In the genomic region with DNA sequence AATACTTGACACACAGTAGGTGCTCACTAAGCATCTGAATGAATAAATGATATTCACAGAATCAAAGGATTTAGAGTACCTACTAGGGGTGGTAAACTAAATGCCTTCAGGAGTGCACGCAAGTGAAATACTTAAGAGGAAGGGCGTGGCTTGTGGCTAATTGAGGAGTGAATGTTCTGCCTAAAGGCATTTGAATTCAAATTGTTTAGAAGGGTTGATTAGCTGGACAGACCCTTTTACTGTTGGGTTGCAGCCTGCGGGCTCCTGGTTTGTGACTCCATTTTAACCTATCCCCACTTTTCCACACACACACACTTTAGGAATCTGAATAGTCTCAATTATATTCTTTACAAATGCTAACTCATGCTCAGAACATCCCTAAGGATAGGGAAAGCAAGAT, we compare ENCODE assay signal across 18 cellular contexts.
"Had no signal": no experiment of that assay in that cellular context is flagged by ENCODE, and none has a peak within 500 bp of the region (broad histone marks: within the 10 kb centered on the region; RNA-seq: fewer than 3 reads in every experiment).

No MANE protein-coding gene starts in this region.

- H3K36me3 ChIP-seq: colonic mucosa, lower lobe of right lung, thoracic aorta had no signal

- H3K27ac ChIP-seq: colonic mucosa, lower lobe of right lung, parathyroid adenoma, thoracic aorta had no signal

- H3K4me3 Mint-ChIP-seq: activated CD8-positive, alpha-beta T cell treated with anti-CD3 and anti-CD28 coated beads for 36 hours; activated naive CD4-positive, alpha-beta T cell treated with anti-CD3 and anti-CD28 coated beads, Interleukin-2, amount 10 ng/mL, durations not matched to agents 7 days and 5 days; activated naive CD8-positive, alpha-beta T cell treated with anti-CD3 and anti-CD28 coated beads, Interleukin-2, amount 50 U/mL, for 24 hours; activated T-cell treated with anti-CD3 and anti-CD28 coated beads, Interleukin-2, amount 50 U/mL, for 4 hours; brain; central memory CD8-positive, alpha-beta T cell; naive thymus-derived CD8-positive, alpha-beta T cell; stimulated activated naive B cell treated with anti-CD40 and anti-IgM and Interleukin-4, amounts not matched to agents 10 μg/mL and 1 μg/mL and 100 μg/mL, for 72 hours had no signal

- H3K4me1 ChIP-seq: colonic mucosa, lower lobe of right lung had no signal

- ATAC-seq: activated CD8-positive, alpha-beta T cell treated with anti-CD3 and anti-CD28 coated beads for 36 hours; activated naive CD8-positive, alpha-beta T cell treated with anti-CD3 and anti-CD28 coated beads, Interleukin-2, amount 50 U/mL, for 24 hours; activated T-cell treated with anti-CD3 and anti-CD28 coated beads, Interleukin-2, amount 50 U/mL, for 4 hours; esophagus mucosa; lower lobe of right lung; naive thymus-derived CD8-positive, alpha-beta T cell; sciatic nerve; stimulated activated naive B cell treated with anti-CD40 and anti-IgM and Interleukin-4, amounts not matched to agents 10 μg/mL and 1 μg/mL and 100 μg/mL, for 72 hours had no signal

- H3K27ac Mint-ChIP-seq: activated CD8-positive, alpha-beta T cell treated with anti-CD3 and anti-CD28 coated beads for 36 hours; activated naive CD4-positive, alpha-beta T cell treated with anti-CD3 and anti-CD28 coated beads, Interleukin-2, amount 10 ng/mL, durations not matched to agents 7 days and 5 days; activated naive CD8-positive, alpha-beta T cell treated with anti-CD3 and anti-CD28 coated beads, Interleukin-2, amount 50 U/mL, for 24 hours; naive thymus-derived CD8-positive, alpha-beta T cell; stimulated activated naive B cell treated with anti-CD40 and anti-IgM and Interleukin-4, amounts not matched to agents 10 μg/mL and 1 μg/mL and 100 μg/mL, for 72 hours had no signal

- H3K27me3 Mint-ChIP-seq: activated CD8-positive, alpha-beta T cell treated with anti-CD3 and anti-CD28 coated beads for 36 hours; activated naive CD4-positive, alpha-beta T cell treated with anti-CD3 and anti-CD28 coated beads, Interleukin-2, amount 10 ng/mL, durations not matched to agents 7 days and 5 days; activated naive CD8-positive, alpha-beta T cell treated with anti-CD3 and anti-CD28 coated beads, Interleukin-2, amount 50 U/mL, for 24 hours; central memory CD8-positive, alpha-beta T cell; naive thymus-derived CD8-positive, alpha-beta T cell; stimulated activated naive B cell treated with anti-CD40 and anti-IgM and Interleukin-4, amounts not matched to agents 10 μg/mL and 1 μg/mL and 100 μg/mL, for 72 hours had no signal

- H3K4me3 ChIP-seq: colonic mucosa, lower lobe of right lung, thoracic aorta had no signal

- H3K36me3 Mint-ChIP-seq: activated naive CD4-positive, alpha-beta T cell treated with anti-CD3 and anti-CD28 coated beads, Interleukin-2, amount 10 ng/mL, durations not matched to agents 7 days and 5 days; brain; stimulated activated naive B cell treated with anti-CD40 and anti-IgM and Interleukin-4, amounts not matched to agents 10 μg/mL and 1 μg/mL and 100 μg/mL, for 72 hours had no signal

- H3K27me3 ChIP-seq: colonic mucosa had no signal

- DNase-seq: activated CD4-positive, alpha-beta T cell treated with anti-CD3 and anti-CD28 coated beads for 48 hours; activated CD4-positive, CD25-positive, alpha-beta regulatory T cell; activated CD8-positive, alpha-beta T cell treated with anti-CD3 and anti-CD28 coated beads for 36 hours; activated effector memory CD4-positive, alpha-beta T cell treated with Interleukin-2 at 50 U/mL for 16 hours; activated naive CD4-positive, alpha-beta T cell treated with anti-CD3 and anti-CD28 coated beads, Interleukin-2, amount 10 ng/mL, durations not matched to agents 7 days and 5 days; activated naive CD8-positive, alpha-beta T cell treated with anti-CD3 and anti-CD28 coated beads, Interleukin-2, amount 50 U/mL, for 24 hours; activated T-cell treated with anti-CD3 and anti-CD28 coated beads, Interleukin-2, amount 50 U/mL, for 4 hours; anterior cingulate cortex; colonic mucosa; lower lobe of right lung; naive thymus-derived CD8-positive, alpha-beta T cell; stimulated activated naive B cell treated with anti-CD40 and anti-IgM and Interleukin-4, amounts not matched to agents 10 μg/mL and 1 μg/mL and 100 μg/mL, for 72 hours had no signal

- H3K9me3 ChIP-seq: colonic mucosa, lower lobe of right lung, thoracic aorta had no signal

- H3K9me3 Mint-ChIP-seq: activated CD8-positive, alpha-beta T cell treated with anti-CD3 and anti-CD28 coated beads for 36 hours; activated naive CD4-positive, alpha-beta T cell treated with anti-CD3 and anti-CD28 coated beads, Interleukin-2, amount 10 ng/mL, durations not matched to agents 7 days and 5 days; activated naive CD8-positive, alpha-beta T cell treated with anti-CD3 and anti-CD28 coated beads, Interleukin-2, amount 50 U/mL, for 24 hours; activated T-cell treated with anti-CD3 and anti-CD28 coated beads, Interleukin-2, amount 50 U/mL, for 4 hours; central memory CD8-positive, alpha-beta T cell had no signal
